1 cellular context compared by ENCODE assay signal in genomic region chr6:145735356-145736165, GRCh38.
TF ChIP-seq lines count a peak whose summit lies in the region.

TSS of gene EPM2A (minus strand) at chr6:145735520. CDS start at chr6:145735498, 22 bp downstream.

TF ChIP-seq in HepG2, 621 proteins besides CTCF, POLR2A, EP300 and RAD21 (continued from another document and continues in another):
- TF ChIP-seq ZNF18 (CRISPR knock-in tag; IDR thresholded peaks at IDR 0.05; ENCODE audit: insufficient replicate concordance) = peak; percentile 85
- peak; percentile 98 for TF ChIP-seq ZSCAN20 (CRISPR knock-in tag; IDR thresholded peaks at IDR 0.05; ENCODE audit: borderline replicate concordance)
- TF ChIP-seq NFE2L1 (CRISPR knock-in tag; IDR thresholded peaks at IDR 0.05; ENCODE audit: borderline replicate concordance) = peak; percentile 89
- no peak for TF ChIP-seq HNF1A (IDR thresholded peaks at IDR 0.05; ENCODE audit: low read depth)
- peak; percentile 58; the same call in 1 of the 2 replicates for TF ChIP-seq HNF1A (CRISPR knock-in tag; IDR thresholded peaks at IDR 0.05; ENCODE audit: borderline replicate concordance)
- TF ChIP-seq ZFX (CRISPR knock-in tag; IDR thresholded peaks at IDR 0.05; ENCODE audit: low read depth) = peak; percentile 53
- TF ChIP-seq ZFP41 (CRISPR knock-in tag; IDR thresholded peaks at IDR 0.05; ENCODE audit: borderline replicate concordance) = peak; percentile 94; the same call in 1 of the 2 replicates
- peak; percentile 61; the same call in 1 of the 2 replicates for TF ChIP-seq NCOA2 (CRISPR knock-in tag; IDR thresholded peaks at IDR 0.05)
- TF ChIP-seq YY1 (IDR thresholded peaks at IDR 0.05; ENCODE audit: insufficient read depth, insufficient replicate concordance, low read depth, low read length) = peak; percentile 86
- no peak for TF ChIP-seq ZKSCAN1 (IDR thresholded peaks at IDR 0.05; ENCODE audit: low read length)
- peak; percentile 86; the same call in 1 of the 2 replicates for TF ChIP-seq ZNF691 (CRISPR knock-in tag; IDR thresholded peaks at IDR 0.05; ENCODE audit: borderline replicate concordance, low read depth)
- peak; percentile 55; the same call in 1 of the 2 replicates for TF ChIP-seq ZNF12 (CRISPR knock-in tag; IDR thresholded peaks at IDR 0.05)
- TF ChIP-seq PATZ1 (CRISPR knock-in tag; IDR thresholded peaks at IDR 0.05) = peak; percentile 36; the same call in 1 of the 2 replicates
- peak; percentile 46; the same call in 1 of the 2 replicates for TF ChIP-seq ZNF362 (CRISPR knock-in tag; IDR thresholded peaks at IDR 0.05; ENCODE audit: borderline replicate concordance)
- peak; percentile 85; the same call in 1 of the 2 replicates for TF ChIP-seq TP53 (CRISPR knock-in tag; conservative IDR thresholded peaks at IDR 0.05)
- TF ChIP-seq RARG (CRISPR knock-in tag; IDR thresholded peaks at IDR 0.05; ENCODE audit: low read depth) = no peak
- TF ChIP-seq RCOR2 (CRISPR knock-in tag; IDR thresholded peaks at IDR 0.05) = no peak
- peak; percentile 71; the same call in 1 of the 2 replicates for TF ChIP-seq ZC3H4 (CRISPR knock-in tag; IDR thresholded peaks at IDR 0.05; ENCODE audit: borderline replicate concordance)
- TF ChIP-seq PLRG1 (conservative IDR thresholded peaks at IDR 0.05) = no peak
- 0 out of 2 replicates have a peak, but pooled peaks have one; percentile 60 for TF ChIP-seq ZMAT5 (CRISPR knock-in tag; IDR thresholded peaks at IDR 0.05; ENCODE audit: borderline replicate concordance, low read depth)
- TF ChIP-seq POLR2G (IDR thresholded peaks at IDR 0.05; ENCODE audit: low read depth, low read length) = peak; percentile 40
- TF ChIP-seq KDM4B (CRISPR knock-in tag; IDR thresholded peaks at IDR 0.05) = peak; percentile 79
- TF ChIP-seq ZZZ3 (CRISPR knock-in tag; IDR thresholded peaks at IDR 0.05; ENCODE audit: borderline replicate concordance) = no peak
- TF ChIP-seq ZNF687 (CRISPR knock-in tag; IDR thresholded peaks at IDR 0.05) = peak; percentile 91
- TF ChIP-seq GPN1 (CRISPR knock-in tag; IDR thresholded peaks at IDR 0.05; ENCODE audit: borderline replicate concordance) = peak; percentile 88; the same call in 1 of the 2 replicates
- TF ChIP-seq PCBP1 (IDR thresholded peaks at IDR 0.05; ENCODE audit: borderline replicate concordance, low read depth, low read length) = 0 out of 2 replicates have a peak, but pooled peaks have one; percentile 25
- TF ChIP-seq ZSCAN31 (CRISPR knock-in tag; IDR thresholded peaks at IDR 0.05; ENCODE audit: low read depth) = peak; percentile 75; the same call in 1 of the 2 replicates
- TF ChIP-seq NFRKB (IDR thresholded peaks at IDR 0.05) = no peak
- TF ChIP-seq SP4 (CRISPR knock-in tag; IDR thresholded peaks at IDR 0.05) = no peak
- TF ChIP-seq ZNF512 (CRISPR knock-in tag; IDR thresholded peaks at IDR 0.05) = no peak
- TF ChIP-seq CC2D1A (CRISPR knock-in tag; IDR thresholded peaks at IDR 0.05) = peak; percentile 65; the same call in 1 of the 2 replicates
- TF ChIP-seq ZNF350 (CRISPR knock-in tag; IDR thresholded peaks at IDR 0.05; ENCODE audit: borderline replicate concordance, low read depth) = no peak; the same call in 1 of the 2 replicates
- TF ChIP-seq HHEX (CRISPR knock-in tag; IDR thresholded peaks at IDR 0.05) = no peak
- peak; percentile 62 for TF ChIP-seq TARDBP (CRISPR knock-in tag; IDR thresholded peaks at IDR 0.05)
- TF ChIP-seq CERS6 (CRISPR knock-in tag; IDR thresholded peaks at IDR 0.05) = peak; percentile 95; the same call in 1 of the 2 replicates
- peak; percentile 91; the same call in 1 of the 2 replicates for TF ChIP-seq ZNF672 (CRISPR knock-in tag; IDR thresholded peaks at IDR 0.05)
- no peak for TF ChIP-seq ZNF577 (CRISPR knock-in tag; IDR thresholded peaks at IDR 0.05; ENCODE audit: borderline replicate concordance, low read depth)
- 0 out of 2 replicates have a peak, but pooled peaks have one; percentile 47 for TF ChIP-seq NFYC (CRISPR knock-in tag; IDR thresholded peaks at IDR 0.05)
- 0 out of 2 replicates have a peak, but pooled peaks have one; percentile 45 for TF ChIP-seq FLYWCH1 (CRISPR knock-in tag; IDR thresholded peaks at IDR 0.05)
- peak; percentile 95 for TF ChIP-seq ZNF558 (CRISPR knock-in tag; IDR thresholded peaks at IDR 0.05; ENCODE audit: borderline replicate concordance)
- TF ChIP-seq NFE2L2 (IDR thresholded peaks at IDR 0.05; ENCODE audit: low read length) = no peak
